ENCODE assay signal across 21 cellular contexts in the genomic region with DNA sequence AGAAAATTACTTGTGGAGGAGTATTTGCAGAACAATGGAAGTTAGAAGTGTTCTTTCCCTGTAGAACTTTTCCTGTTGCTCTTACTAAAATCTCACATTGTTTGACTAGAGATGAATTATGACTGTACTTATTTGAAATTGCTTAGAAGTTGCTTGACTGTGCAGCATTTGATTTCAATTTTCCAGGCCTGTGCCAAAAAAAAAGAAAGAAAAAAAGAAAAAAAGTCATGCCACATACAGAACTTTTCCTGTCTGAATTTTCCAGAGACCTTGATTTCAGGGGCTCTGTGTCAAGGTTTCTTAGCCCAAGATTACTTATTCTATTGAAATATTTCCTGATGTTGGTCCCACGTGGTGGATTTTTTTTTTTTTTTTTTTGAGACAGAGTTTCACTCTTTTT. TPM values are rescaled to one million over a fixed set of nuclear protein-coding genes. Genes with fewer than 3 reads are reported as not detected.
DNase-seq lines count a peak whose midpoint lies in the region; TF ChIP-seq lines count a peak whose summit lies in the region.
"Had no signal": no experiment of that assay in that cellular context is flagged by ENCODE, and none has a peak within 500 bp of the region (broad histone marks: within the 10 kb centered on the region; RNA-seq: fewer than 3 reads in every experiment).

No MANE protein-coding gene starts in this region.

- no peaks in the 10 kb centered on the region for H3K36me3 ChIP-seq in uterus
- H3K36me3 ChIP-seq: BLaER1, SJCRH30 had no signal

- no peak for TF ChIP-seq POLR2A in uterus (IDR thresholded peaks at IDR 0.05)

- H3K27ac ChIP-seq in uterus, result peak overlapping the region; percentile 16 to 48
- H3K27ac ChIP-seq: BLaER1, GM23248, HL-60, PC-9, SJCRH30 had no signal

- no peaks in the 10 kb centered on the region for H3K9me3 ChIP-seq in uterus
- H3K9me3 ChIP-seq: BLaER1, SJCRH30 had no signal

- CTCF ChIA-PET in HEK293T (lab: Yijun Ruan, JAX), result no interaction called here

- intact Hi-C loops in uterus (cut with DNase I; ENCODE audit: low total_unique reads), result loop anchor here (5.0 kb wide), 1 partner anchor 162 kb away; no protein-coding TSS in a partner anchor

- POLR2A ChIA-PET in HEK293T (lab: Yijun Ruan, JAX), result no interaction called here

- DNase-seq in HEK293T (ENCODE audit: extremely low spot score) (no peak), dermis blood vessel endothelial cell (peak; percentile 54), fibroblast of the aortic adventitia (ENCODE audit: low read depth) (peak; percentile 22), uterus (no peak), HCEC 1CT (no peak), mesenteric fat pad (ENCODE audit: low spot score) (no peak), NCI-H187 treated with DMSO at 0.1 percent for 48 hours (lab: John Stamatoyannopoulos, UW) (no peak)
- DNase-seq: CD4-positive, alpha-beta T cell; GM23248; H9; Karpas-422; NCI-H1092 treated with DMSO at 0.1 percent for 48 hours; NCI-H1436 treated with DMSO at 0.1 percent for 48 hours; NCI-H2029; NCI-H446; NCI-H526; NCI-H82; PC-9; SJCRH30 had no signal

- TF ChIP-seq CTCF in fibroblast of the aortic adventitia (IDR thresholded peaks at IDR 0.05; ENCODE audit: insufficient read depth, low read length) (no peak), uterus (IDR thresholded peaks at IDR 0.05) (no peak)

- no peak overlapping the region for H3K4me3 ChIP-seq in fibroblast of the aortic adventitia (ENCODE audit: low read depth, low read length)
- H3K4me3 ChIP-seq in uterus, result no peak overlapping the region
- H3K4me3 ChIP-seq: BLaER1, GM23248, PC-9, SJCRH30 had no signal

- H3K4me1 ChIP-seq in uterus, result no peaks in the 10 kb centered on the region
- H3K4me1 ChIP-seq: SJCRH30 had no signal

- no peaks in the 10 kb centered on the region for H3K27me3 ChIP-seq in uterus
- H3K27me3 ChIP-seq: BLaER1, SJCRH30 had no signal

TF ChIP-seq in HEK293T, 16 proteins besides CTCF, POLR2A, EP300 and RAD21:
- TF ChIP-seq ZNF384 (IDR thresholded peaks at IDR 0.05), result 0 out of 2 replicates have a peak, but pooled peaks have one; percentile 53
- TF ChIP-seq HDGF (IDR thresholded peaks at IDR 0.05; ENCODE audit: borderline replicate concordance), result no peak

RNA-seq across cellular contexts. Expression of gene FAM171A1, which starts 3.5 kb away (rescaled TPM):
- total RNA-seq in dermis blood vessel endothelial cell (40.0 and 55.9 TPM in 2 replicates), fibroblast of the aortic adventitia (ENCODE audit: low replicate concordance) (32.9 and 43.6 TPM in 2 replicates), uterus (10 to 100 TPM in 3 of 4 donors, 1 to 10 TPM in 1; 7.4 to 40.4 (median 21.6) TPM), mesenteric fat pad (36.2 TPM)

Comparison
In these comparisons a context has a peak if more than half of its experiments do, and no peak if none do; other contexts are left out.
1. DNase-seq: peak in dermis blood vessel endothelial cell (single experiment) and fibroblast of the aortic adventitia (single experiment); none in HEK293T (single experiment), uterus (0 of 2), HCEC 1CT (single experiment), mesenteric fat pad (single experiment) and NCI-H187 treated with DMSO at 0.1 percent for 48 hours (single experiment).